11 cellular contexts compared by ENCODE assay signal in genomic region chr15:67186226-67186649, GRCh38.
A peak's percentile ranks its signal among the peaks of the same experiment; 100 is the strongest.
DNase-seq lines count a peak whose midpoint lies in the region; ATAC-seq, FAIRE-seq and TF ChIP-seq lines count a peak whose summit lies in the region.
"Had no signal": no experiment of that assay in that cellular context is flagged by ENCODE, and none has a peak within 500 bp of the region (broad histone marks: within the 10 kb centered on the region; RNA-seq: fewer than 3 reads in every experiment).

No MANE protein-coding gene starts in this region.

- TF ChIP-seq CTCF in right atrium auricular region (IDR thresholded peaks at IDR 0.05) = no peak

- no peak for ATAC-seq in HG03097 (IDR thresholded peaks at IDR 0.05; ENCODE audit: low FRiP score, unreplicated experiment)

- in situ Hi-C loops in GM23248 (cut with MboI) = no loop called here

- peak overlapping the region; percentile 18 for H3K4me2 ChIP-seq in GM23248 (ENCODE audit: unreplicated experiment)
- H3K4me2 ChIP-seq in skeletal muscle satellite cell (ENCODE audit: low read length) = no peak overlapping the region

- H3K9me2 ChIP-seq in GM23248 (ENCODE audit: insufficient read depth) = no peaks in the 10 kb centered on the region

- peaks cover 11% of the 10 kb centered on the region; the same call in 1 of the 2 replicates for H3K79me2 ChIP-seq in GM23248 (ENCODE audit: insufficient read depth)

- H3K9me3 ChIP-seq in GM23248 (ENCODE audit: low read depth) = no peaks in the 10 kb centered on the region
- no peaks in the 10 kb centered on the region for H3K9me3 ChIP-seq in right atrium auricular region
- no peaks in the 10 kb centered on the region for H3K9me3 ChIP-seq in skeletal muscle satellite cell (replicated peaks; ENCODE audit: low read length)
- H3K9me3 ChIP-seq in small intestine (ENCODE audit: control insufficient read depth, low read depth) = no peaks in the 10 kb centered on the region

- WGBS in GM23248 (ENCODE audit: low coverage in 1 of 2, low lambda C conversion rate in 2 of 2, missing lambda C conversion rate in 2 of 2), 2 experiments = 20 to 22% methylated on average over 6 of the region's 6 CpGs
- 61 to 81% (median 76%) methylated on average over 6 of the region's 6 CpGs for WGBS in small intestine, 3 donors

- H3K27me3 ChIP-seq in GM23248 (replicated peaks; ENCODE audit: insufficient read depth) = no peaks in the 10 kb centered on the region
- no peaks in the 10 kb centered on the region for H3K27me3 ChIP-seq in right atrium auricular region
- H3K27me3 ChIP-seq in skeletal muscle satellite cell (ENCODE audit: control insufficient read depth, insufficient read depth, low read length) = no peaks in the 10 kb centered on the region
- H3K27me3 ChIP-seq in small intestine (ENCODE audit: control insufficient read depth in 2 of 2, insufficient read depth in 2 of 2, low read length in 2 of 2) = no peaks in the 10 kb centered on the region

- H3K4me3 ChIP-seq in GM23248 (no peak overlapping the region), right atrium auricular region (no peak overlapping the region), skeletal muscle satellite cell (ENCODE audit: low read length) (no peak overlapping the region), small intestine (ENCODE audit: low read depth in 1 of 2, low read length in 2 of 2) (no peak overlapping the region)

- no peak for FAIRE-seq in small intestine (lab: Jason Lieb, UNC)

- DNase-seq in GM23248 (peak; percentile 50), UCSD-AML1 (lab: John Stamatoyannopoulos, UW; ENCODE audit: unreplicated experiment) (peak; percentile 27), right atrium auricular region (ENCODE audit: low spot score) (peak; percentile 91), putamen (ENCODE audit: low spot score) (no peak), small intestine (no peak), NCI-H82 treated with DMSO at 0.1 percent for 48 hours (lab: John Stamatoyannopoulos, UW; ENCODE audit: unreplicated experiment) (no peak)
- DNase-seq: activated T-cell treated with anti-CD3 and anti-CD28 coated beads, Interleukin-2, amount 50 U/mL, for 1 hour; mesendoderm; NCI-H1436 had no signal

- H4K20me1 ChIP-seq in GM23248 (ENCODE audit: insufficient read depth) = no peaks in the 10 kb centered on the region

- peaks cover 75% of the 10 kb centered on the region for H3F3A ChIP-seq in GM23248 (ENCODE audit: insufficient read depth)

- H2AFZ ChIP-seq in GM23248 = no peak overlapping the region

- H3K4me1 ChIP-seq in GM23248 (ENCODE audit: insufficient read depth) (peaks cover 66% of the 10 kb centered on the region), right atrium auricular region (peaks cover 0 to 60% of the 10 kb centered on the region in 2 donors), skeletal muscle satellite cell (ENCODE audit: control insufficient read depth, insufficient read depth, low read length) (peaks cover 50% of the 10 kb centered on the region), small intestine (ENCODE audit: control insufficient read depth in 2 of 2, insufficient read depth in 1 of 2, low read depth in 1 of 2, low read length in 1 of 2) (peaks cover 0 to 8% of the 10 kb centered on the region in 2 donors)

- H3K27ac ChIP-seq in GM23248 (peak overlapping the region; percentile 56), right atrium auricular region (peak overlapping the region; percentile 87 to 91), small intestine (ENCODE audit: low read depth in 1 of 2, low read length in 1 of 2) (peak overlapping the region in 1 of 2 donors; percentile 69)

- 0 out of 2 replicates have a peak overlapping the region, but pooled peaks have one; percentile 8 for H3K9ac ChIP-seq in GM23248
- peak overlapping the region; percentile 17 for H3K9ac ChIP-seq in skeletal muscle satellite cell (ENCODE audit: low read depth, low read length)

- H3K36me3 ChIP-seq in GM23248 (ENCODE audit: low read depth) = peaks cover 31% of the 10 kb centered on the region
- peaks cover 37% of the 10 kb centered on the region for H3K36me3 ChIP-seq in right atrium auricular region
- H3K36me3 ChIP-seq in skeletal muscle satellite cell (ENCODE audit: insufficient read depth, low read length) = peaks cover 90% of the 10 kb centered on the region
- peaks cover 10 to 13% of the 10 kb centered on the region in 2 donors for H3K36me3 ChIP-seq in small intestine (ENCODE audit: control insufficient read depth in 2 of 2, insufficient read depth in 2 of 2, low read length in 2 of 2)

Comparison
In these comparisons a context has a peak if more than half of its experiments do, and no peak if none do; other contexts are left out.
1. DNase-seq: peak in GM23248 (single experiment), UCSD-AML1 (single experiment) and right atrium auricular region (single experiment); none in putamen (single experiment), small intestine (single experiment) and NCI-H82 treated with DMSO at 0.1 percent for 48 hours (single experiment).